8 cellular contexts compared by ENCODE assay signal in the genomic region with DNA sequence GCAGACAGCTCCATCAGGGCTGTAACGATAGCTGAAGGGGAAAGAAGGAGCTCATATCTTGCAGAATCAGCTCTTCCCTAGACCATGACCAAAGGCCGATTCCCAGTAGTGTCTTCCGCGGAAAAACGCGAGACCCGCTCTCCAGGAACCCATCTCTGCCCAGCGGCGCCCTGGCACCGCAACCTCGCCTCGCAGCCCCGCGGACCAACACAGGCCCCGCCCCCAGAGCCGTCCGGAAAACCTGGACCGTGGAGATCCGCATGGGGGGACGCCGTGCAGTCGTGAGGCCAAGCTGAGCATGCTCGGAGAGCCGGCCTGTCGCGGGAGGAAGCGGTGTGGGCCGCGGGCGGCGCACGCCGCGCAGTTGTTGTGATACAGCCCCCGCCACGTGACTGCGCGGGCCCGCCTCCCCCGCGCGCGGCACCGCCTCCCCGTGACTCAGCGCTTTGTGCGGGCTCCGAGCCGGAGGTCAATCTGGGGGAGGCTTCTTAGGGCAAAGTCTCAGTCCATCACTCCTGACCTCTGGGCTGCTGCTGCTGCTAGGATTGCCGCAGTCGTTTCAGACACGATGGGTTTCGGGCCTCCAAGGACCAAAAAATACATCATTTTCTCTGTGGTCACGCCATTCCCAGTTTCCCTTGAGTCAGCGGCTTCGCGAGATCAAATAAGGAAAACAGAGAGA. TPM values are rescaled to one million over a fixed set of nuclear protein-coding genes. Genes with fewer than 3 reads are reported as not detected.
A peak's percentile ranks its signal among the peaks of the same experiment; 100 is the strongest.
DNase-seq lines count a peak whose midpoint lies in the region; ATAC-seq and TF ChIP-seq lines count a peak whose summit lies in the region.

No MANE protein-coding gene starts in this region.

- TF ChIP-seq RAD21 in Ishikawa (IDR thresholded peaks at IDR 0.05; ENCODE audit: low read depth) = no peak; the same call in 1 of the 2 replicates

- H3K36me3 ChIP-seq in muscle layer of colon (ENCODE audit: insufficient read depth, low read length) = no peaks in the 10 kb centered on the region

- peak overlapping the region; percentile 88 for H3K27ac ChIP-seq in muscle layer of colon (ENCODE audit: low read depth, low read length)

- H3K27ac Mint-ChIP-seq in activated T-cell treated with anti-CD3 and anti-CD28 coated beads, Interleukin-2, amount 50 U/mL, for 24 hours = peak overlapping the region; percentile 83

- H3K4me3 ChIP-seq in muscle layer of colon (ENCODE audit: low read depth in 1 of 2, low read length in 2 of 2) = peak overlapping the region; percentile 80 to 96

- H3K9me3 Mint-ChIP-seq in activated T-cell treated with anti-CD3 and anti-CD28 coated beads, Interleukin-2, amount 50 U/mL, for 24 hours = peaks cover 2% of the 10 kb centered on the region

- DNase-seq in DMS153 (lab: John Stamatoyannopoulos, UW) = peak; percentile 91
- peak; percentile 88 for DNase-seq in OCI-M2 (lab: John Stamatoyannopoulos, UW; ENCODE audit: unreplicated experiment)
- DNase-seq in activated T-cell treated with anti-CD3 and anti-CD28 coated beads, Interleukin-2, amount 50 U/mL, for 24 hours = peak; percentile 95
- peak; percentile 89 to 90 for DNase-seq in stimulated activated CD8-positive, alpha-beta memory T cell treated with anti-CD3 and anti-CD28 coated beads, Interleukin-7, amount 100 ng/mL, for 1 hour (ENCODE audit: low read depth in 2 of 2)

- no peaks in the 10 kb centered on the region for H3K27me3 ChIP-seq in muscle layer of colon (ENCODE audit: control insufficient read depth in 1 of 2, insufficient read depth in 2 of 2, low read length in 2 of 2)

- no peaks in the 10 kb centered on the region for H3K27me3 Mint-ChIP-seq in activated T-cell treated with anti-CD3 and anti-CD28 coated beads, Interleukin-2, amount 50 U/mL, for 24 hours

- H3K4me1 ChIP-seq in muscle layer of colon (ENCODE audit: insufficient read depth, low read length) = peaks cover 18% of the 10 kb centered on the region

- H3K9me3 ChIP-seq in muscle layer of colon (ENCODE audit: low read length) = no peaks in the 10 kb centered on the region

- H3K9ac ChIP-seq in muscle layer of colon (ENCODE audit: low read length) = peak overlapping the region; percentile 75

- H3K36me3 Mint-ChIP-seq in activated T-cell treated with anti-CD3 and anti-CD28 coated beads, Interleukin-2, amount 50 U/mL, for 24 hours (ENCODE audit: low read depth) = peaks cover 5% of the 10 kb centered on the region

- TF ChIP-seq EP300 in Ishikawa (IDR thresholded peaks at IDR 0.05; ENCODE audit: borderline replicate concordance) = no peak

- H3K4me3 Mint-ChIP-seq in activated T-cell treated with anti-CD3 and anti-CD28 coated beads, Interleukin-2, amount 50 U/mL, for 24 hours = peak overlapping the region; percentile 81

- ATAC-seq in GM21576 (IDR thresholded peaks at IDR 0.05; ENCODE audit: unreplicated experiment) = peak; percentile 63
- peak; percentile 97 for ATAC-seq in esophagus mucosa

- H3K4me1 Mint-ChIP-seq in activated T-cell treated with anti-CD3 and anti-CD28 coated beads, Interleukin-2, amount 50 U/mL, for 24 hours (ENCODE audit: low read depth) = peaks cover 45% of the 10 kb centered on the region

TF ChIP-seq in Ishikawa, 13 proteins besides CTCF, POLR2A, EP300 and RAD21:
- TF ChIP-seq CEBPB (IDR thresholded peaks at IDR 0.05) (no peak; the same call in 1 of the 2 replicates), TEAD4 (IDR thresholded peaks at IDR 0.05) (0 out of 2 replicates have a peak, but pooled peaks have one; percentile 14), TAF1 (IDR thresholded peaks at IDR 0.05; ENCODE audit: low read depth) (peak; percentile 86; the same call in 1 of the 2 replicates), TCF12 (IDR thresholded peaks at IDR 0.05; ENCODE audit: low read depth) (peak; percentile 65; the same call in 1 of the 2 replicates), USF1 (IDR thresholded peaks at IDR 0.05) (peak; percentile 98), NFIC (IDR thresholded peaks at IDR 0.05) (peak; percentile 55; the same call in 1 of the 2 replicates), EGR1 (IDR thresholded peaks at IDR 0.05) (no peak; the same call in 1 of the 2 replicates)
- TF ChIP-seq, protein P1, sequence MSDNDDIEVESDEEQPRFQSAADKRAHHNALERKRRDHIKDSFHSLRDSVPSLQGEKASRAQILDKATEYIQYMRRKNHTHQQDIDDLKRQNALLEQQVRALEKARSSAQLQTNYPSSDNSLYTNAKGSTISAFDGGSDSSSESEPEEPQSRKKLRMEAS (IDR thresholded peaks at IDR 0.05) = peak; percentile 96
TF ChIP-seq in Ishikawa: peak in this region for 6.

RNA-seq across cellular contexts. Expression of gene GCLC, which starts 3.1 kb away (rescaled TPM):
- 24.5 TPM for total RNA-seq in esophagus mucosa

Comparison
In these comparisons a context has a peak if more than half of its experiments do, and no peak if none do; other contexts are left out.
1. Peak in every context shown above with its lines: DNase-seq, ATAC-seq, H3K4me3 ChIP-seq and H3K27ac ChIP-seq.